17 cellular contexts compared by ENCODE assay signal in genomic region chr10:31752167-31752566, GRCh38.
"Had no signal": no experiment of that assay in that cellular context is flagged by ENCODE, and none has a peak within 500 bp of the region (broad histone marks: within the 10 kb centered on the region; RNA-seq: fewer than 3 reads in every experiment).

No MANE protein-coding gene starts in this region.

- H3K36me3 Mint-ChIP-seq: activated naive CD4-positive, alpha-beta T cell treated with anti-CD3 and anti-CD28 coated beads, Interleukin-2, amount 50 U/mL, for 72 hours; naive B cell had no signal

- DNase-seq: activated CD4-positive, alpha-beta T cell treated with anti-CD3 and anti-CD28 coated beads for 4 hours; activated CD4-positive, alpha-beta T cell treated with anti-CD3 and anti-CD28 coated beads, Interleukin-2, amount 50 U/mL, for 4 hours; activated naive CD4-positive, alpha-beta T cell; activated T-cell treated with anti-CD3 and anti-CD28 coated beads for 4 hours; activated T-cell treated with anti-CD3 and anti-CD28 coated beads, Interleukin-2, amount 50 U/mL, for 72 hours; effector CD8-positive, alpha-beta T cell; islet precursor cell; left ventricle myocardium superior; naive B cell; right lobe of liver; stimulated activated CD4-positive, alpha-beta T cell treated with anti-CD3 and anti-CD28 coated beads, Interleukin-2, amount 100 ng/mL, for 48 hours; stimulated activated naive CD4-positive, alpha-beta T cell treated with Interleukin-2 at 50 U/mL for 16 hours; T-helper 1 cell had no signal

- H3K27ac ChIP-seq: neutrophil, right lobe of liver, VCaP had no signal

- H3K9me3 Mint-ChIP-seq: activated naive CD4-positive, alpha-beta T cell treated with anti-CD3 and anti-CD28 coated beads, Interleukin-2, amount 50 U/mL, for 72 hours; activated T-cell treated with anti-CD3 and anti-CD28 coated beads, Interleukin-2, amount 50 U/mL, for 72 hours; naive B cell had no signal

- H3K27ac Mint-ChIP-seq: activated T-cell treated with anti-CD3 and anti-CD28 coated beads, Interleukin-2, amount 50 U/mL, for 72 hours had no signal

- H3K9me3 ChIP-seq: neutrophil, right lobe of liver, tibial nerve had no signal

- H3K36me3 ChIP-seq: neutrophil, right lobe of liver, tibial nerve had no signal

- H3K27me3 ChIP-seq: neutrophil, right lobe of liver, tibial nerve had no signal

- H3K4me3 Mint-ChIP-seq: activated T-cell treated with anti-CD3 and anti-CD28 coated beads, Interleukin-2, amount 50 U/mL, for 72 hours had no signal

- H3K4me3 ChIP-seq: right lobe of liver, tibial nerve had no signal
